Comparison of ENCODE assay signal across 13 cellular contexts in genomic region chr5:11903121-11903613, GRCh38. TPM values are rescaled to one million over a fixed set of nuclear protein-coding genes. Genes with fewer than 3 reads are reported as not detected.
A peak's percentile ranks its signal among the peaks of the same experiment; 100 is the strongest.
DNase-seq lines count a peak whose midpoint lies in the region; ATAC-seq and TF ChIP-seq lines count a peak whose summit lies in the region.
"Had no signal": no experiment of that assay in that cellular context is flagged by ENCODE, and none has a peak within 500 bp of the region (broad histone marks: within the 10 kb centered on the region; RNA-seq: fewer than 3 reads in every experiment).

No MANE protein-coding gene starts in this region.

- peak; percentile 48 for DNase-seq in DMS 273 (lab: John Stamatoyannopoulos, UW; ENCODE audit: unreplicated experiment)
- no peak for DNase-seq in DMS 273 treated with DMSO at 0.1 percent for 48 hours (lab: John Stamatoyannopoulos, UW)
- no peak for DNase-seq in adipocyte (ENCODE audit: low read depth)
- no peak for DNase-seq in spleen
- DNase-seq in DMS79 (lab: John Stamatoyannopoulos, UW) = no peak
- DNase-seq in NCI-H1105 (lab: John Stamatoyannopoulos, UW) = no peak
- DNase-seq: 8988T; activated naive CD4-positive, alpha-beta T cell treated with Interleukin-2 at 50 U/mL for 16 hours; HFFc6; Karpas-422 had no signal

- H3K27me3 ChIP-seq in adipocyte (replicated peaks; ENCODE audit: control insufficient read depth, insufficient read depth, low read length) (peaks cover 44% of the 10 kb centered on the region), iPS-15b (ENCODE audit: control insufficient read depth, insufficient read depth, low read length) (peaks cover 36% of the 10 kb centered on the region), spleen (replicated peaks in 1 of 7) (peaks cover 0 to 51% (median 25%) of the 10 kb centered on the region in 7 donors)

- H3K27ac ChIP-seq in spleen = peak overlapping the region in 7 of 8 donors; percentile 63 to 87 (median 83)

- H3K9me3 ChIP-seq in adipocyte (ENCODE audit: control insufficient read depth, low read length) (no peaks in the 10 kb centered on the region), iPS-15b (ENCODE audit: control insufficient read depth, insufficient read depth, low read length) (no peaks in the 10 kb centered on the region), spleen (peaks cover 0 to 6% (median 0%) of the 10 kb centered on the region in 8 donors)

- H3K4me1 ChIP-seq in adipocyte (ENCODE audit: control insufficient read depth, insufficient read depth, low read length) = no peaks in the 10 kb centered on the region
- H3K4me1 ChIP-seq in iPS-15b (ENCODE audit: control insufficient read depth, insufficient read depth, low read length) = peaks cover 19% of the 10 kb centered on the region
- H3K4me1 ChIP-seq in spleen = peaks cover 0 to 19% (median 4%) of the 10 kb centered on the region in 6 donors

- WGBS in spleen, 5 donors = 2 to 7% (median 4%) methylated on average over 17 to 23 of the region's 23 CpGs

- ATAC-seq in GM18861 (IDR thresholded peaks at IDR 0.05; ENCODE audit: unreplicated experiment) = no peak

- H3K9ac ChIP-seq in adipocyte (ENCODE audit: low read length) (no peak overlapping the region), iPS-15b (ENCODE audit: low read depth, low read length) (no peak overlapping the region)

- intact Hi-C loops in spleen (cut with DNase I; ENCODE audit: low total_unique reads) = no loop called here

- no peak for TF ChIP-seq CTCF in spleen (IDR thresholded peaks at IDR 0.05 in 8 of 11, conservative IDR thresholded peaks at IDR 0.05 in 3 of 11)

- H3K36me3 ChIP-seq in adipocyte (ENCODE audit: control insufficient read depth, insufficient read depth, low read length, severe bottlenecking) (no peaks in the 10 kb centered on the region), iPS-15b (ENCODE audit: control insufficient read depth, insufficient read depth, low read length) (no peaks in the 10 kb centered on the region), spleen (no peaks in the 10 kb centered on the region)

- peak overlapping the region; percentile 60 for H3K4me3 ChIP-seq in adipocyte (ENCODE audit: low read length)
- H3K4me3 ChIP-seq in iPS-15b (ENCODE audit: low read depth, low read length) = peak overlapping the region; percentile 69
- H3K4me3 ChIP-seq in spleen = peak overlapping the region; percentile 13 to 69 (median 41)

- no peak for TF ChIP-seq POLR2A in spleen (IDR thresholded peaks at IDR 0.05)

RNA-seq across cellular contexts. Expression of gene CTNND2, which starts 1.1 kb away (rescaled TPM):
- total RNA-seq in spleen = 10 to 100 TPM; 14.0 to 51.0 (median 25.0) TPM
- 1 to 10 TPM in 1 of 3 donors, under 1 TPM in 2; 0.93 to 5.4 (median 0.99) TPM for polyA plus RNA-seq in spleen
- total RNA-seq: glomerular endothelial cell, HFFc6 had no signal
